Comparison of ENCODE assay signal across 26 cellular contexts in the genomic region with DNA sequence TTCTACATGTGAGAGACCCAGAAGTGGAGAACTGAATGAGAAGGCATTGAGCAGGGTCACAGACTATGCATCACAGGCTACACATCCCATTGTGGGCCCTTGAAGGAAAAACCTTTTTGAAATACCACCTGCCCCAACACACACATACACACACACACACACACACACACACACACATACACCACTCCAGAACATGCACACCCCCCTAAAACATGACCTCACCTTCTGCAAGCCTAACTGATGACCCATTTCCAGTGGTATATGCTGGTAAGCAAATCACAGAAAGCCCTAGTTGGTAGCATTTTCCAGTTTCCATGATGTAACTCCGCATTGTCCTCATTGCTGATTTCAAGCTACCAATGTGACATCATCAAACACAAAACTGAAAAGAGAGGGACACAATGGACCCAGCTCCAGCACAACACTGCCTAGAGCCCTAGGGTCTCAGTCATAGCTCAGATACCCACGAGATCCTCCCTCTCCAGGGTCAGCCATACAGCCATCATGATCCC.
"Had no signal": no experiment of that assay in that cellular context is flagged by ENCODE, and none has a peak within 500 bp of the region (broad histone marks: within the 10 kb centered on the region; RNA-seq: fewer than 3 reads in every experiment).

No MANE protein-coding gene starts in this region.

- H3K4me1 ChIP-seq: pancreas, prostate gland had no signal

- H3K27me3 Mint-ChIP-seq: effector memory CD8-positive, alpha-beta T cell; memory B cell; naive thymus-derived CD4-positive, alpha-beta T cell had no signal

- H3K27ac ChIP-seq: gastroesophageal sphincter, pancreas, prostate gland, thoracic aorta had no signal

- H3K9me3 Mint-ChIP-seq: activated T-helper 1 cell treated with anti-CD3 and anti-CD28 coated beads, Interleukin-12 subunit alpha, Interleukin-12 subunit beta, Interleukin-2, Interleukin-4 antibody, amounts not matched to agents 30 ng/mL and 10 ng/mL and 1 ng/mL, durations not matched to agents 14 hours and 24 hours and 36 hours; effector memory CD8-positive, alpha-beta T cell; memory B cell; naive thymus-derived CD4-positive, alpha-beta T cell; WTC11 had no signal

- DNase-seq: activated CD4-positive, alpha-beta T cell treated with anti-CD3 and anti-CD28 coated beads for 1 hour; activated CD8-positive, alpha-beta memory T cell treated with anti-CD3 and anti-CD28 coated beads, Interleukin-2, amount 50 U/mL, for 4 hours; activated gamma-delta T cell treated with Interleukin-2 at 50 U/mL for 16 hours; activated naive CD4-positive, alpha-beta T cell treated with anti-CD3 and anti-CD28 coated beads, Interleukin-2, amount 50 U/mL, for 16 hours; activated T-cell treated with anti-CD3 and anti-CD28 coated beads, Interleukin-2, amount 50 U/mL, for 1 hour; amniotic stem cell; effector memory CD8-positive, alpha-beta T cell; erythroblast; hippocampal formation; kidney; midbrain; naive thymus-derived CD4-positive, alpha-beta T cell; pancreas; retina; stimulated activated CD4-positive, alpha-beta T cell treated with anti-CD3 and anti-CD28 coated beads, Interleukin-15, amount 100 ng/mL, for 24 hours; stimulated activated CD4-positive, alpha-beta T cell treated with anti-CD3 and anti-CD28 coated beads, Interleukin-2, amount 100 ng/mL, for 24 hours; stimulated activated naive CD4-positive, alpha-beta T cell; T-helper 2 cell had no signal

- H3K9me3 ChIP-seq: gastroesophageal sphincter, pancreas, prostate gland, thoracic aorta had no signal

- H3K4me3 Mint-ChIP-seq: activated T-helper 1 cell treated with anti-CD3 and anti-CD28 coated beads, Interleukin-12 subunit alpha, Interleukin-12 subunit beta, Interleukin-2, Interleukin-4 antibody, amounts not matched to agents 30 ng/mL and 10 ng/mL and 1 ng/mL, durations not matched to agents 14 hours and 24 hours and 36 hours; effector memory CD8-positive, alpha-beta T cell; memory B cell; naive thymus-derived CD4-positive, alpha-beta T cell; WTC11 had no signal

- FAIRE-seq: colon, kidney, pancreas, urothelium cell line had no signal

- H3K27ac Mint-ChIP-seq: memory B cell, WTC11 had no signal

- H3K27me3 ChIP-seq: gastroesophageal sphincter, pancreas had no signal

- H3K4me3 ChIP-seq: gastroesophageal sphincter, pancreas, prostate gland, thoracic aorta had no signal

- ATAC-seq: effector memory CD8-positive, alpha-beta T cell; gastroesophageal sphincter; naive thymus-derived CD4-positive, alpha-beta T cell; pancreas; WTC11 had no signal

- H3K36me3 Mint-ChIP-seq: memory B cell, WTC11 had no signal

- H3K36me3 ChIP-seq: gastroesophageal sphincter, pancreas, prostate gland, thoracic aorta had no signal
